ENCODE assay signal across 8 cellular contexts in genomic region chr20:62794007-62794724, GRCh38. TPM values are rescaled to one million over a fixed set of nuclear protein-coding genes. Genes with fewer than 3 reads are reported as not detected.
A peak's percentile ranks its signal among the peaks of the same experiment; 100 is the strongest.
DNase-seq lines count a peak whose midpoint lies in the region; ATAC-seq and TF ChIP-seq lines count a peak whose summit lies in the region.

No MANE protein-coding gene starts in this region.

- H3K9ac ChIP-seq in SK-N-SH: peak overlapping the region; percentile 63

- H3K4me1 ChIP-seq in SK-N-SH (ENCODE audit: control insufficient read depth in 1 of 2, insufficient read depth in 2 of 2, low read depth in 1 of 2, low read length in 1 of 2): peaks cover 22% of the 10 kb centered on the region in 2 experiments; a peak in 3 of 4 replicates
- peaks cover 3 to 23% of the 10 kb centered on the region in 2 donors for H3K4me1 ChIP-seq in thoracic aorta (ENCODE audit: control insufficient read depth in 1 of 2, low read depth in 2 of 2)

- DNase-seq in NCI-H1048 (lab: John Stamatoyannopoulos, UW) (peak; percentile 79), SK-N-SH (peak; percentile 95), glutamatergic neuron (peak; percentile 96), osteocyte (ENCODE audit: extremely low spot score, unreplicated experiment) (peak; percentile 98), thoracic aorta (ENCODE audit: low spot score) (peak; percentile 88)
- peak; percentile 96 to 98 for DNase-seq in activated naive CD4-positive, alpha-beta T cell treated with anti-CD3 and anti-CD28 coated beads, Interleukin-2, amount 50 U/mL, for 72 hours (ENCODE audit: low spot score in 2 of 2)

- ATAC-seq in HG02588 (IDR thresholded peaks at IDR 0.05; ENCODE audit: unreplicated experiment) (peak; percentile 59), thoracic aorta (ENCODE audit: insufficient number of reproducible peaks, low FRiP score, low read depth) (peak; percentile 80)
- ATAC-seq in activated naive CD4-positive, alpha-beta T cell treated with anti-CD3 and anti-CD28 coated beads, Interleukin-2, amount 50 U/mL, for 72 hours: peak; percentile 79 to 82

- no peaks in the 10 kb centered on the region for H3K9me3 Mint-ChIP-seq in activated naive CD4-positive, alpha-beta T cell treated with anti-CD3 and anti-CD28 coated beads, Interleukin-2, amount 50 U/mL, for 72 hours
- H3K9me3 Mint-ChIP-seq in glutamatergic neuron (ENCODE audit: unreplicated experiment) (peaks cover 6% of the 10 kb centered on the region), osteocyte (ENCODE audit: unreplicated experiment) (no peaks in the 10 kb centered on the region)

- peak overlapping the region; percentile 71 to 88 for H3K27ac ChIP-seq in SK-N-SH (ENCODE audit: low read depth in 2 of 2, low read length in 1 of 2)
- H3K27ac ChIP-seq in thoracic aorta: peak overlapping the region; percentile 84 to 92

- peak overlapping the region; percentile 79 for H3K4me3 Mint-ChIP-seq in glutamatergic neuron (ENCODE audit: unreplicated experiment)
- H3K4me3 Mint-ChIP-seq in osteocyte (ENCODE audit: unreplicated experiment): peak overlapping the region; percentile 71

- 3% methylated on average over 7 of the region's 69 CpGs for WGBS in SK-N-SH (ENCODE audit: low lambda C conversion rate)

- 0 out of 2 replicates have a peak, but pooled peaks cover 8% of the 10 kb centered on the region for H4K20me1 ChIP-seq in SK-N-SH (ENCODE audit: insufficient read depth)

- H3K27me3 ChIP-seq in SK-N-SH (ENCODE audit: insufficient read depth) (no peaks in the 10 kb centered on the region), thoracic aorta (replicated peaks; ENCODE audit: insufficient read depth) (no peaks in the 10 kb centered on the region)

- no peak for TF ChIP-seq CTCF in SK-N-SH (IDR thresholded peaks at IDR 0.05)
- TF ChIP-seq CTCF in glutamatergic neuron (IDR thresholded peaks at IDR 0.05; ENCODE audit: partially characterized antibody, unreplicated experiment): no peak
- TF ChIP-seq CTCF in osteocyte (IDR thresholded peaks at IDR 0.05): no peak
- TF ChIP-seq CTCF in thoracic aorta (IDR thresholded peaks at IDR 0.05): no peak

- peaks cover 30% of the 10 kb centered on the region for H3F3A ChIP-seq in SK-N-SH (replicated peaks; ENCODE audit: insufficient read depth)

- no peaks in the 10 kb centered on the region for H3K9me2 ChIP-seq in SK-N-SH

- peak overlapping the region; percentile 94 for H2AFZ ChIP-seq in SK-N-SH (ENCODE audit: low read depth)

- H3K9me3 ChIP-seq in SK-N-SH (no peaks in the 10 kb centered on the region), thoracic aorta (no peaks in the 10 kb centered on the region)

- peak overlapping the region; percentile 91 to 97 for H3K27ac Mint-ChIP-seq in activated naive CD4-positive, alpha-beta T cell treated with anti-CD3 and anti-CD28 coated beads, Interleukin-2, amount 50 U/mL, for 72 hours
- H3K27ac Mint-ChIP-seq in glutamatergic neuron (ENCODE audit: unreplicated experiment): no peak overlapping the region
- H3K27ac Mint-ChIP-seq in osteocyte (ENCODE audit: unreplicated experiment): peak overlapping the region; percentile 69

- H3K36me3 Mint-ChIP-seq in activated naive CD4-positive, alpha-beta T cell treated with anti-CD3 and anti-CD28 coated beads, Interleukin-2, amount 50 U/mL, for 72 hours: peaks cover 0 to 14% of the 10 kb centered on the region in 2 donors
- H3K36me3 Mint-ChIP-seq in glutamatergic neuron (ENCODE audit: unreplicated experiment): peaks cover 7% of the 10 kb centered on the region
- peaks cover 11% of the 10 kb centered on the region for H3K36me3 Mint-ChIP-seq in osteocyte (ENCODE audit: unreplicated experiment)

- no peak for TF ChIP-seq RAD21 in SK-N-SH (IDR thresholded peaks at IDR 0.05; ENCODE audit: low read length)

- H3K4me2 ChIP-seq in SK-N-SH: peak overlapping the region; percentile 92

- POLR2A ChIA-PET in SK-N-SH (lab: Yijun Ruan, JAX): interaction anchor here (0.8 to 1.3 kb wide), 5 partner anchors 9 to 152 kb away, joined by 3 to 5 read pairs (median 3); partner anchors contain the start of gene SLCO4A1

- H3K36me3 ChIP-seq in SK-N-SH (replicated peaks in 1 of 2; ENCODE audit: control insufficient read depth in 1 of 2, insufficient read depth in 2 of 2, low read length in 1 of 2) (peaks cover 4 to 13% of the 10 kb centered on the region in 2 experiments), thoracic aorta (peaks cover 4% of the 10 kb centered on the region)

- peaks cover 17% of the 10 kb centered on the region for H3K79me2 ChIP-seq in SK-N-SH (ENCODE audit: insufficient read depth)

- H3K4me3 ChIP-seq in GM08714 (ENCODE audit: low read length) (peak overlapping the region; percentile 65; the same call in 1 of the 2 replicates), SK-N-SH (ENCODE audit: low read depth in 2 of 2, low read length in 1 of 2) (peak overlapping the region; percentile 64 to 74), thoracic aorta (peak overlapping the region; percentile 89)

- no peak for TF ChIP-seq EP300 in SK-N-SH (IDR thresholded peaks at IDR 0.05; ENCODE audit: borderline replicate concordance in 1 of 2, low read depth in 1 of 2, low read length in 1 of 2)

- H3K27me3 Mint-ChIP-seq in glutamatergic neuron (ENCODE audit: unreplicated experiment) (peaks cover 10% of the 10 kb centered on the region), osteocyte (ENCODE audit: unreplicated experiment) (no peaks in the 10 kb centered on the region)

- CTCF ChIA-PET in SK-N-SH (lab: Yijun Ruan, JAX): interaction anchor here (1.2 to 9.4 kb wide), 4 partner anchors 14 to 294 kb away, joined by 4 to 162 read pairs (median 10); no protein-coding TSS in a partner anchor

- H3K4me1 Mint-ChIP-seq in glutamatergic neuron (ENCODE audit: low read depth, unreplicated experiment) (peaks cover 6% of the 10 kb centered on the region), osteocyte (ENCODE audit: unreplicated experiment) (peaks cover 34% of the 10 kb centered on the region)

TF ChIP-seq in SK-N-SH, 30 proteins besides CTCF, POLR2A, EP300 and RAD21 (continues in another document):
- no peak for TF ChIP-seq RFX5 (IDR thresholded peaks at IDR 0.05; ENCODE audit: low read length)
- TF ChIP-seq ZBTB33 (IDR thresholded peaks at IDR 0.05; ENCODE audit: borderline replicate concordance, low read depth): no peak
- no peak for TF ChIP-seq GATA2 (CRISPR knock-in tag; IDR thresholded peaks at IDR 0.05)

RNA-seq across cellular contexts. Expression of gene MRGBP, which starts 2.1 kb away (rescaled TPM):
- 20.0 and 22.0 TPM in 2 replicates for polyA plus RNA-seq in SK-N-SH (2012; rRNA removed)
- polyA plus RNA-seq in SK-N-SH (2012; cell fraction: cytosol; rRNA removed): 18.2 and 20.7 TPM in 2 replicates
- polyA plus RNA-seq in SK-N-SH (2012; cell fraction: nucleus; rRNA removed): 22.9 and 26.5 TPM in 2 replicates
- total RNA-seq in activated naive CD4-positive, alpha-beta T cell treated with anti-CD3 and anti-CD28 coated beads, Interleukin-2, amount 50 U/mL, for 72 hours: 10 to 100 TPM; 13.5 to 19.4 TPM
- 15.6 TPM for total RNA-seq in glutamatergic neuron (ENCODE audit: unreplicated experiment)
- total RNA-seq in osteocyte: 11.2 and 11.4 TPM in 2 replicates
- total RNA-seq in thoracic aorta: 1 to 10 TPM; 5.7 to 9.1 TPM

RNA-seq across cellular contexts. Expression of gene OGFR, which starts 10.5 kb away (rescaled TPM):
- polyA plus RNA-seq in SK-N-SH (2012; rRNA removed): 52.9 and 60.8 TPM in 2 replicates
- polyA plus RNA-seq in SK-N-SH (2012; cell fraction: cytosol; rRNA removed): 25.9 and 35.3 TPM in 2 replicates
- polyA plus RNA-seq in SK-N-SH (2012; cell fraction: nucleus; rRNA removed): 96.1 and 137 TPM in 2 replicates
- total RNA-seq in activated naive CD4-positive, alpha-beta T cell treated with anti-CD3 and anti-CD28 coated beads, Interleukin-2, amount 50 U/mL, for 72 hours: 10 to 100 TPM; 32.9 to 51.6 TPM
- total RNA-seq in glutamatergic neuron (ENCODE audit: unreplicated experiment) (70.5 TPM), osteocyte (47.2 and 48.9 TPM in 2 replicates), thoracic aorta (10 to 100 TPM; 50.6 to 57.4 TPM)

RNA-seq across cellular contexts. Expression of gene COL9A3, which starts 22.7 kb away (rescaled TPM):
- polyA plus RNA-seq in SK-N-SH (2012; rRNA removed): 1.3 and 2.5 TPM in 2 replicates
- polyA plus RNA-seq in SK-N-SH (2012; cell fraction: cytosol; rRNA removed): 1.2 and 1.7 TPM in 2 replicates
- 6.2 and 7.8 TPM in 2 replicates for polyA plus RNA-seq in SK-N-SH (2012; cell fraction: nucleus; rRNA removed)
- total RNA-seq in activated naive CD4-positive, alpha-beta T cell treated with anti-CD3 and anti-CD28 coated beads, Interleukin-2, amount 50 U/mL, for 72 hours: not detected
- total RNA-seq in glutamatergic neuron (ENCODE audit: unreplicated experiment) (78.7 TPM), osteocyte (1.7 and 1.8 TPM in 2 replicates), thoracic aorta (1 to 10 TPM in 1 of 2 donors, under 1 TPM in 1; 0.54 to 3.1 TPM)

Comparison
In these comparisons a context has a peak if more than half of its experiments do, and no peak if none do; other contexts are left out.
1. Peak in every context shown above with its lines: DNase-seq, ATAC-seq, H3K4me3 ChIP-seq and H3K27ac ChIP-seq.
2. RNA of gene COL9A3, which starts 22.7 kb away (total RNA-seq): 78.7 TPM in glutamatergic neuron (single experiment); 0.54 to 3.1 TPM in thoracic aorta, 1.7 to 1.8 TPM in osteocyte and not detected in activated naive CD4-positive, alpha-beta T cell treated with anti-CD3 and anti-CD28 coated beads, Interleukin-2, amount 50 U/mL, for 72 hours; every median in the first group is over 10 times any median in the second.